18 cellular contexts compared by ENCODE assay signal in genomic region chr15:40739042-40739441, GRCh38. TPM values are rescaled to one million over a fixed set of nuclear protein-coding genes. Genes with fewer than 3 reads are reported as not detected.
A peak's percentile ranks its signal among the peaks of the same experiment; 100 is the strongest.
DNase-seq lines count a peak whose midpoint lies in the region; ATAC-seq, FAIRE-seq and TF ChIP-seq lines count a peak whose summit lies in the region.
"Had no signal": no experiment of that assay in that cellular context is flagged by ENCODE, and none has a peak within 500 bp of the region (broad histone marks: within the 10 kb centered on the region; RNA-seq: fewer than 3 reads in every experiment).

No MANE protein-coding gene starts in this region.

- H3K9me3 Mint-ChIP-seq in activated CD8-positive, alpha-beta T cell treated with anti-CD3 and anti-CD28 coated beads, Interleukin-2, amount 10 ng/mL, durations not matched to agents 7 days and 5 days (ENCODE audit: insufficient read depth), result no peaks in the 10 kb centered on the region
- H3K9me3 Mint-ChIP-seq in activated CD8-positive, alpha-beta T cell treated with anti-CD3 and anti-CD28 coated beads for 36 hours, result no peaks in the 10 kb centered on the region
- H3K9me3 Mint-ChIP-seq in nephron progenitor cell, result no peaks in the 10 kb centered on the region
- no peaks in the 10 kb centered on the region for H3K9me3 Mint-ChIP-seq in stimulated activated naive B cell treated with anti-CD40 and anti-IgM and Interleukin-4, amounts not matched to agents 10 μg/mL and 1 μg/mL and 100 μg/mL, for 72 hours

- H2AK5ac ChIP-seq in H1 (ENCODE audit: low read depth, low read length), result no peak overlapping the region

- H3K36me3 Mint-ChIP-seq in activated CD8-positive, alpha-beta T cell treated with anti-CD3 and anti-CD28 coated beads, Interleukin-2, amount 10 ng/mL, durations not matched to agents 7 days and 5 days (ENCODE audit: low read depth), result peaks cover 73% of the 10 kb centered on the region
- H3K36me3 Mint-ChIP-seq in activated CD8-positive, alpha-beta T cell treated with anti-CD3 and anti-CD28 coated beads for 36 hours (ENCODE audit: low read depth), result peaks cover 51% of the 10 kb centered on the region
- H3K36me3 Mint-ChIP-seq in nephron progenitor cell (ENCODE audit: low read depth), result peaks cover 37% of the 10 kb centered on the region
- peaks cover 35 to 42% of the 10 kb centered on the region in 2 donors for H3K36me3 Mint-ChIP-seq in stimulated activated naive B cell treated with anti-CD40 and anti-IgM and Interleukin-4, amounts not matched to agents 10 μg/mL and 1 μg/mL and 100 μg/mL, for 72 hours

- no peak for TF ChIP-seq CTCF in activated CD8-positive, alpha-beta T cell treated with anti-CD3 and anti-CD28 coated beads for 36 hours (IDR thresholded peaks at IDR 0.05)
- TF ChIP-seq CTCF in H1 (IDR thresholded peaks at IDR 0.05; ENCODE audit: control extremely low read depth in 1 of 3, insufficient read depth in 1 of 3, low read depth in 1 of 3, low read length in 3 of 3), result no peak
- no peak for TF ChIP-seq CTCF in nephron progenitor cell (IDR thresholded peaks at IDR 0.05)

- H2BK5ac ChIP-seq in H1 (ENCODE audit: low read depth, low read length), result 0 out of 2 replicates have a peak overlapping the region, but pooled peaks have one; percentile 46

- peak overlapping the region; percentile 31 to 53; a peak in 3 of 4 replicates for H3K4me2 ChIP-seq in H1 (ENCODE audit: insufficient read depth in 1 of 2, low read depth in 2 of 2, low read length in 2 of 2)

- no peak overlapping the region for H2BK12ac ChIP-seq in H1 (ENCODE audit: low read depth, low read length)

- no peak for TF ChIP-seq RAD21 in H1 (IDR thresholded peaks at IDR 0.05 in 1 of 2, conservative IDR thresholded peaks at IDR 0.05 in 1 of 2; ENCODE audit: low read depth in 2 of 2, low read length in 2 of 2)

- H3K9ac ChIP-seq in HUES64 (ENCODE audit: low read depth, low read length) (0 out of 2 replicates have a peak overlapping the region, but pooled peaks have one; percentile 15), H1 (replicated peaks in 1 of 4; ENCODE audit: extremely low read depth in 1 of 4, low read depth in 3 of 4, low read length in 3 of 4) (no peak overlapping the region)

- H3K4me3 ChIP-seq in HUES64 (ENCODE audit: low read length) (no peak overlapping the region), H1 (ENCODE audit: extremely low read depth in 1 of 4, insufficient read depth in 2 of 4, low read depth in 3 of 4, low read length in 4 of 4) (peak overlapping the region in 1 of 4 experiments; percentile 19; a peak in 1 of 8 replicates)

- H3K27me3 ChIP-seq in HUES64 (ENCODE audit: insufficient read depth, low read length), result no peaks in the 10 kb centered on the region
- no peaks in the 10 kb centered on the region for H3K27me3 ChIP-seq in H1 (replicated peaks in 1 of 4; ENCODE audit: control insufficient read depth in 3 of 4, extremely low read depth in 1 of 4, insufficient read depth in 3 of 4, low read length in 3 of 4)

- no peak overlapping the region for H3K23ac ChIP-seq in H1 (ENCODE audit: insufficient read length)

- DNase-seq in activated CD8-positive, alpha-beta T cell treated with anti-CD3 and anti-CD28 coated beads, Interleukin-2, amount 10 ng/mL, durations not matched to agents 7 days and 5 days, result no peak
- no peak for DNase-seq in activated CD8-positive, alpha-beta T cell treated with anti-CD3 and anti-CD28 coated beads for 36 hours
- DNase-seq in H1 (ENCODE audit: low read depth in 1 of 2, low spot score in 2 of 2) (no peak), nephron progenitor cell (no peak), NCI-H1694 (lab: John Stamatoyannopoulos, UW) (no peak)
- no peak for DNase-seq in stimulated activated naive B cell treated with anti-CD40 and anti-IgM and Interleukin-4, amounts not matched to agents 10 μg/mL and 1 μg/mL and 100 μg/mL, for 72 hours
- DNase-seq: COR-L47, DMS153, HCEC 1CT, KBM-7, NCI-H1092, NCI-H2107, NCI-H446, NCI-H748 treated with DMSO at 0.1 percent for 48 hours, SHP77 had no signal

- H4K8ac ChIP-seq in H1 (ENCODE audit: extremely low read depth, insufficient read depth, low read length), result no peak overlapping the region

- peak; percentile 87 for FAIRE-seq in H1 (lab: Jason Lieb, UNC)
- FAIRE-seq: A204.1 had no signal

- H3K4me3 Mint-ChIP-seq in activated CD8-positive, alpha-beta T cell treated with anti-CD3 and anti-CD28 coated beads, Interleukin-2, amount 10 ng/mL, durations not matched to agents 7 days and 5 days, result no peak overlapping the region
- H3K4me3 Mint-ChIP-seq in activated CD8-positive, alpha-beta T cell treated with anti-CD3 and anti-CD28 coated beads for 36 hours, result no peak overlapping the region
- no peak overlapping the region for H3K4me3 Mint-ChIP-seq in nephron progenitor cell
- no peak overlapping the region for H3K4me3 Mint-ChIP-seq in stimulated activated naive B cell treated with anti-CD40 and anti-IgM and Interleukin-4, amounts not matched to agents 10 μg/mL and 1 μg/mL and 100 μg/mL, for 72 hours

- TF ChIP-seq EP300 in H1 (IDR thresholded peaks at IDR 0.05; ENCODE audit: borderline replicate concordance in 1 of 2, low read depth in 2 of 2, low read length in 2 of 2), result no peak

- H2BK20ac ChIP-seq in H1 (ENCODE audit: low read length), result no peak overlapping the region

- CTCF ChIA-PET in activated CD8-positive, alpha-beta T cell treated with anti-CD3 and anti-CD28 coated beads, Interleukin-2, amount 10 ng/mL, durations not matched to agents 7 days and 5 days (lab: Charles Lee), result interaction anchor here (0.8 to 10.7 kb wide), 4 partner anchors 10 to 46 kb away, joined by 3 to 107 read pairs (median 3); no protein-coding TSS in a partner anchor
- CTCF ChIA-PET in activated CD8-positive, alpha-beta T cell treated with anti-CD3 and anti-CD28 coated beads for 36 hours (lab: Charles Lee), result interaction anchor here (0.6 to 4.7 kb wide), 5 partner anchors 8 to 155 kb away, joined by 3 to 18 read pairs (median 3); partner anchors contain the start of gene VPS18
- CTCF ChIA-PET in H1 (lab: Charles Lee; ENCODE audit: partially characterized antibody), result interaction anchor here (0.6 to 4.2 kb wide), 24 partner anchors 8 to 237 kb away, joined by 3 to 22 read pairs (median 6); partner anchors contain the start of genes DLL4, RAD51 and VPS18

- H3K56ac ChIP-seq in H1 (replicated peaks; ENCODE audit: insufficient read length, low read depth, low read length), result no peak overlapping the region

- no peak overlapping the region for H2BK15ac ChIP-seq in H1 (ENCODE audit: low read length)

- POLR2A ChIA-PET in activated CD8-positive, alpha-beta T cell treated with anti-CD3 and anti-CD28 coated beads, Interleukin-2, amount 10 ng/mL, durations not matched to agents 7 days and 5 days (lab: Charles Lee), result interaction anchor here (0.7 to 0.9 kb wide), 2 partner anchors 44 kb away, joined by 4 read pairs; partner anchors contain the start of gene RAD51
- POLR2A ChIA-PET in activated CD8-positive, alpha-beta T cell treated with anti-CD3 and anti-CD28 coated beads for 36 hours (lab: Charles Lee), result interaction anchor here (0.6 to 3.1 kb wide), 6 partner anchors 10 to 26 kb away, joined by 3 to 12 read pairs (median 4); no protein-coding TSS in a partner anchor
- POLR2A ChIA-PET in H1 (lab: Charles Lee; ENCODE audit: partially characterized antibody), result interaction anchor here (0.6 to 2.6 kb wide), 18 partner anchors 8 to 155 kb away, joined by 3 to 11 read pairs (median 4); partner anchors contain the start of genes RAD51 and VPS18

- WGBS in HUES64, result 23% methylated on average over 2 of the region's 2 CpGs
- whole genome bisulfite sequencing in H1 (ENCODE audit: extremely low coverage in 1 of 2, insufficient coverage in 1 of 2, insufficient read length in 1 of 2, insufficient replicate concordance in 2 of 2, low coverage in 1 of 2, low lambda C conversion rate in 2 of 2, missing lambda C conversion rate in 1 of 2), 2 experiments, result 17% methylated on average over 2 of the region's 2 CpGs; no CpG with 5 or more reads in 1 of the 2 experiments

- H3K9me3 ChIP-seq in HUES64 (ENCODE audit: insufficient read depth, low read depth, low read length), result no peaks in the 10 kb centered on the region
- H3K9me3 ChIP-seq in H1 (ENCODE audit: insufficient read depth in 2 of 2, low read depth in 1 of 2, low read length in 1 of 2), result no peaks in the 10 kb centered on the region

- H3K4me1 Mint-ChIP-seq in activated CD8-positive, alpha-beta T cell treated with anti-CD3 and anti-CD28 coated beads, Interleukin-2, amount 10 ng/mL, durations not matched to agents 7 days and 5 days (ENCODE audit: low read depth), result peaks cover 20% of the 10 kb centered on the region
- H3K4me1 Mint-ChIP-seq in activated CD8-positive, alpha-beta T cell treated with anti-CD3 and anti-CD28 coated beads for 36 hours (ENCODE audit: low read depth), result peaks cover 20% of the 10 kb centered on the region
- H3K4me1 Mint-ChIP-seq in nephron progenitor cell, result peaks cover 24% of the 10 kb centered on the region
- no peaks in the 10 kb centered on the region for H3K4me1 Mint-ChIP-seq in stimulated activated naive B cell treated with anti-CD40 and anti-IgM and Interleukin-4, amounts not matched to agents 10 μg/mL and 1 μg/mL and 100 μg/mL, for 72 hours

- H4K91ac ChIP-seq in H1 (replicated peaks; ENCODE audit: insufficient read length, low read length), result no peak overlapping the region

- H4K5ac ChIP-seq in H1 (ENCODE audit: insufficient read length, low read depth, low read length), result no peak overlapping the region

- no peak for TF ChIP-seq POLR2A in H1 (IDR thresholded peaks at IDR 0.05; ENCODE audit: control extremely low read depth in 1 of 2, low read depth in 2 of 2, low read length in 2 of 2)

- no peak overlapping the region for H3K14ac ChIP-seq in H1 (ENCODE audit: insufficient read length)

- H3K36me3 ChIP-seq in HUES64 (ENCODE audit: insufficient read depth, low read length) (peaks cover 73% of the 10 kb centered on the region), H1 (ENCODE audit: control insufficient read depth in 2 of 4, insufficient read depth in 4 of 4, low read length in 3 of 4) (peaks cover 3 to 35% (median 23%) of the 10 kb centered on the region in 4 experiments; a peak in 6 of 8 replicates)

- no peak overlapping the region for H2AFZ ChIP-seq in H1 (ENCODE audit: low read length)

- H3K23me2 ChIP-seq in H1 (ENCODE audit: low read depth, low read length), result no peaks in the 10 kb centered on the region

- no peak for ATAC-seq in activated CD8-positive, alpha-beta T cell treated with anti-CD3 and anti-CD28 coated beads, Interleukin-2, amount 10 ng/mL, durations not matched to agents 7 days and 5 days
- ATAC-seq in activated CD8-positive, alpha-beta T cell treated with anti-CD3 and anti-CD28 coated beads for 36 hours, result no peak
- no peak for ATAC-seq in GM21786 (IDR thresholded peaks at IDR 0.05; ENCODE audit: unreplicated experiment)
- ATAC-seq in stimulated activated naive B cell treated with anti-CD40 and anti-IgM and Interleukin-4, amounts not matched to agents 10 μg/mL and 1 μg/mL and 100 μg/mL, for 72 hours (replicated peaks), result no peak

- H3K79me1 ChIP-seq in H1 (ENCODE audit: low read depth, low read length), result no peaks in the 10 kb centered on the region

- no peak overlapping the region for H3K18ac ChIP-seq in H1 (ENCODE audit: extremely low read depth, low read length)

- no peak overlapping the region for H2BK120ac ChIP-seq in H1 (replicated peaks; ENCODE audit: low read depth, low read length)

- intact Hi-C loops in activated CD8-positive, alpha-beta T cell treated with anti-CD3 and anti-CD28 coated beads for 36 hours (cut with micrococcal nuclease), result no loop called here

- no peaks in the 10 kb centered on the region for H3K79me2 ChIP-seq in H1 (ENCODE audit: control insufficient read depth in 1 of 2, insufficient read depth in 2 of 2, low read length in 2 of 2)

- H3K27ac Mint-ChIP-seq in activated CD8-positive, alpha-beta T cell treated with anti-CD3 and anti-CD28 coated beads, Interleukin-2, amount 10 ng/mL, durations not matched to agents 7 days and 5 days, result peak overlapping the region; percentile 7
- H3K27ac Mint-ChIP-seq in activated CD8-positive, alpha-beta T cell treated with anti-CD3 and anti-CD28 coated beads for 36 hours, result no peak overlapping the region
- H3K27ac Mint-ChIP-seq in nephron progenitor cell, result peak overlapping the region; percentile 88
- no peak overlapping the region for H3K27ac Mint-ChIP-seq in stimulated activated naive B cell treated with anti-CD40 and anti-IgM and Interleukin-4, amounts not matched to agents 10 μg/mL and 1 μg/mL and 100 μg/mL, for 72 hours

- H3K27me3 Mint-ChIP-seq in activated CD8-positive, alpha-beta T cell treated with anti-CD3 and anti-CD28 coated beads, Interleukin-2, amount 10 ng/mL, durations not matched to agents 7 days and 5 days (ENCODE audit: low read depth), result no peaks in the 10 kb centered on the region
- no peaks in the 10 kb centered on the region for H3K27me3 Mint-ChIP-seq in activated CD8-positive, alpha-beta T cell treated with anti-CD3 and anti-CD28 coated beads for 36 hours
- peaks cover 5% of the 10 kb centered on the region for H3K27me3 Mint-ChIP-seq in nephron progenitor cell (ENCODE audit: low read depth, poor library complexity)
- no peaks in the 10 kb centered on the region for H3K27me3 Mint-ChIP-seq in stimulated activated naive B cell treated with anti-CD40 and anti-IgM and Interleukin-4, amounts not matched to agents 10 μg/mL and 1 μg/mL and 100 μg/mL, for 72 hours

- H4K20me1 ChIP-seq in H1 (replicated peaks in 1 of 2; ENCODE audit: control insufficient read depth in 1 of 2, insufficient read depth in 2 of 2, low read length in 2 of 2), result peaks cover 0 to 1% of the 10 kb centered on the region in 2 experiments

- peak overlapping the region; percentile 69; the same call in 1 of the 2 replicates for H3K27ac ChIP-seq in HUES64 (ENCODE audit: low read depth, low read length)
- H3K27ac ChIP-seq in H1 (ENCODE audit: low read depth, low read length), result peak overlapping the region; percentile 30; the same call in 1 of the 2 replicates

- peaks cover 22% of the 10 kb centered on the region for H3K4me1 ChIP-seq in HUES64 (ENCODE audit: insufficient read depth, low read length)
- peaks cover 12 to 18% (median 17%) of the 10 kb centered on the region in 4 experiments for H3K4me1 ChIP-seq in H1 (replicated peaks in 1 of 4; ENCODE audit: control insufficient read depth in 3 of 4, insufficient read depth in 4 of 4, low read length in 3 of 4)

- no peak overlapping the region for H3K4ac ChIP-seq in H1 (replicated peaks; ENCODE audit: insufficient read length, low read depth, low read length)

RNA-seq across cellular contexts. Expression of gene RMDN3, which starts 16.0 kb away (rescaled TPM):
- total RNA-seq in activated CD8-positive, alpha-beta T cell treated with anti-CD3 and anti-CD28 coated beads, Interleukin-2, amount 10 ng/mL, durations not matched to agents 7 days and 5 days, result 10 to 100 TPM; 34.0 to 35.1 TPM
- 10 to 100 TPM; 20.8 to 21.6 TPM for total RNA-seq in activated CD8-positive, alpha-beta T cell treated with anti-CD3 and anti-CD28 coated beads for 36 hours
- 15.5 TPM for polyA plus RNA-seq in HUES64 (2013, experiment 1 of 2)
- 14.7 TPM for polyA plus RNA-seq in HUES64 (2013, experiment 2 of 2)
- 24.1 and 25.0 TPM in 2 replicates for total RNA-seq in H1 (2021; fragmentation: NEBNext Ultra II Directional; extraction: Animal tissue kit (Norgen Biotek cat#: 25700))
- polyA plus RNA-seq in H1 (2011; rRNA removed), result 10.8 and 13.8 TPM in 2 replicates
- polyA plus RNA-seq in H1 (2011; cell fraction: cytosol; rRNA removed), result 20.3 TPM
- polyA plus RNA-seq in H1 (2011; cell fraction: nucleus; rRNA removed), result 13.7 TPM
- 15.4 to 21.6 TPM (median 20.6 TPM) in 4 replicates for polyA plus RNA-seq in H1 (2012, experiment 1 of 2)
- 8.8 TPM for polyA plus RNA-seq in H1 (2012, experiment 2 of 2)
- 15.6 TPM for polyA plus RNA-seq in H1 (2013, experiment 1 of 2)
- polyA plus RNA-seq in H1 (2013, experiment 2 of 2), result 17.2 TPM
- polyA minus RNA-seq in H1 (2011; rRNA and poly(A)+ RNA removed), result 7.7 and 9.4 TPM in 2 replicates
- 9.2 TPM for polyA minus RNA-seq in H1 (2011; cell fraction: cytosol; rRNA and poly(A)+ RNA removed)
- polyA minus RNA-seq in H1 (2011; cell fraction: nucleus; rRNA and poly(A)+ RNA removed), result 7.6 TPM

RNA-seq across cellular contexts. Expression of gene GCHFR, which starts 24.8 kb away (rescaled TPM):
- total RNA-seq in activated CD8-positive, alpha-beta T cell treated with anti-CD3 and anti-CD28 coated beads, Interleukin-2, amount 10 ng/mL, durations not matched to agents 7 days and 5 days, result 10 to 100 TPM; 50.6 to 50.8 TPM
- 10 to 100 TPM; 44.8 to 46.6 TPM for total RNA-seq in activated CD8-positive, alpha-beta T cell treated with anti-CD3 and anti-CD28 coated beads for 36 hours
- polyA plus RNA-seq in HUES64 (2013, experiment 1 of 2), result 21.1 TPM
- 24.7 TPM for polyA plus RNA-seq in HUES64 (2013, experiment 2 of 2)
- total RNA-seq in H1 (2021; fragmentation: NEBNext Ultra II Directional; extraction: Animal tissue kit (Norgen Biotek cat#: 25700)), result 22.7 and 25.9 TPM in 2 replicates
- 81.5 and 102 TPM in 2 replicates for polyA plus RNA-seq in H1 (2011; rRNA removed)
- polyA plus RNA-seq in H1 (2011; cell fraction: cytosol; rRNA removed), result 59.2 TPM
- 56.4 TPM for polyA plus RNA-seq in H1 (2011; cell fraction: nucleus; rRNA removed)
- polyA plus RNA-seq in H1 (2012, experiment 1 of 2), result 21.1 to 35.2 TPM (median 30.6 TPM) in 4 replicates
- polyA plus RNA-seq in H1 (2012, experiment 2 of 2), result 35.5 TPM
- polyA plus RNA-seq in H1 (2013, experiment 1 of 2), result 29.6 TPM
- 28.9 TPM for polyA plus RNA-seq in H1 (2013, experiment 2 of 2)
- polyA minus RNA-seq in H1 (2011; rRNA and poly(A)+ RNA removed), result 8.3 and 8.8 TPM in 2 replicates
- 14.4 TPM for polyA minus RNA-seq in H1 (2011; cell fraction: cytosol; rRNA and poly(A)+ RNA removed)
- polyA minus RNA-seq in H1 (2011; cell fraction: nucleus; rRNA and poly(A)+ RNA removed), result 17.8 TPM

RNA-seq across cellular contexts. Expression of gene C15orf62, which starts 30.7 kb away (rescaled TPM):
- 1 to 10 TPM; 1.1 to 1.2 TPM for total RNA-seq in activated CD8-positive, alpha-beta T cell treated with anti-CD3 and anti-CD28 coated beads, Interleukin-2, amount 10 ng/mL, durations not matched to agents 7 days and 5 days
- under 1 TPM; 0.61 to 0.63 TPM for total RNA-seq in activated CD8-positive, alpha-beta T cell treated with anti-CD3 and anti-CD28 coated beads for 36 hours
- polyA plus RNA-seq in HUES64 (2013, experiment 1 of 2), result 0.25 TPM
- 0.25 TPM for polyA plus RNA-seq in HUES64 (2013, experiment 2 of 2)
- total RNA-seq in H1 (2021; fragmentation: NEBNext Ultra II Directional; extraction: Animal tissue kit (Norgen Biotek cat#: 25700)), result 0.56 and 0.57 TPM in 2 replicates
- 0.06 and 0.19 TPM in 2 replicates for polyA plus RNA-seq in H1 (2011; rRNA removed)
- 0.09 TPM for polyA plus RNA-seq in H1 (2011; cell fraction: cytosol; rRNA removed)
- polyA plus RNA-seq in H1 (2011; cell fraction: nucleus; rRNA removed), result 0.19 TPM
- 0.75 to 1.7 TPM (median 1.1 TPM) in 4 replicates for polyA plus RNA-seq in H1 (2012, experiment 1 of 2)
- 0.87 TPM for polyA plus RNA-seq in H1 (2012, experiment 2 of 2)
- polyA plus RNA-seq in H1 (2013, experiment 1 of 2), result 0.20 TPM
- 0.24 TPM for polyA plus RNA-seq in H1 (2013, experiment 2 of 2)
- 0.13 TPM in 1 of 2 replicates, not detected in the other for polyA minus RNA-seq in H1 (2011; rRNA and poly(A)+ RNA removed)
- polyA minus RNA-seq in H1 (2011; cell fraction: cytosol; rRNA and poly(A)+ RNA removed), result not detected
- polyA minus RNA-seq in H1 (2011; cell fraction: nucleus; rRNA and poly(A)+ RNA removed), result 0.80 TPM

RNA-seq across cellular contexts. Expression of gene RAD51, which starts 44.1 kb away (rescaled TPM):
- 10 to 100 TPM; 82.7 to 87.3 TPM for total RNA-seq in activated CD8-positive, alpha-beta T cell treated with anti-CD3 and anti-CD28 coated beads, Interleukin-2, amount 10 ng/mL, durations not matched to agents 7 days and 5 days
- 10 to 100 TPM; 66.5 to 77.0 TPM for total RNA-seq in activated CD8-positive, alpha-beta T cell treated with anti-CD3 and anti-CD28 coated beads for 36 hours
- 32.9 TPM for polyA plus RNA-seq in HUES64 (2013, experiment 1 of 2)
- 31.3 TPM for polyA plus RNA-seq in HUES64 (2013, experiment 2 of 2)
- total RNA-seq in H1 (2021; fragmentation: NEBNext Ultra II Directional; extraction: Animal tissue kit (Norgen Biotek cat#: 25700)), result 41.6 and 42.4 TPM in 2 replicates
- polyA plus RNA-seq in H1 (2011; rRNA removed), result 25.2 and 32.2 TPM in 2 replicates
- 30.9 TPM for polyA plus RNA-seq in H1 (2011; cell fraction: cytosol; rRNA removed)
- polyA plus RNA-seq in H1 (2011; cell fraction: nucleus; rRNA removed), result 24.2 TPM
- 33.8 to 46.3 TPM (median 41.0 TPM) in 4 replicates for polyA plus RNA-seq in H1 (2012, experiment 1 of 2)
- 9.7 TPM for polyA plus RNA-seq in H1 (2012, experiment 2 of 2)
- 14.0 TPM for polyA plus RNA-seq in H1 (2013, experiment 1 of 2)
- polyA plus RNA-seq in H1 (2013, experiment 2 of 2), result 12.9 TPM
- polyA minus RNA-seq in H1 (2011; rRNA and poly(A)+ RNA removed), result 46.5 and 51.4 TPM in 2 replicates
- polyA minus RNA-seq in H1 (2011; cell fraction: cytosol; rRNA and poly(A)+ RNA removed), result 21.7 TPM
- 21.8 TPM for polyA minus RNA-seq in H1 (2011; cell fraction: nucleus; rRNA and poly(A)+ RNA removed)

Comparison
In these comparisons a context has a peak if more than half of its experiments do, and no peak if none do; other contexts are left out.
1. H3K27ac Mint-ChIP-seq: peak in activated CD8-positive, alpha-beta T cell treated with anti-CD3 and anti-CD28 coated beads, Interleukin-2, amount 10 ng/mL, durations not matched to agents 7 days and 5 days (single experiment) and nephron progenitor cell (single experiment); none in activated CD8-positive, alpha-beta T cell treated with anti-CD3 and anti-CD28 coated beads for 36 hours (single experiment) and stimulated activated naive B cell treated with anti-CD40 and anti-IgM and Interleukin-4, amounts not matched to agents 10 μg/mL and 1 μg/mL and 100 μg/mL, for 72 hours (single experiment).